In the genomic region with DNA sequence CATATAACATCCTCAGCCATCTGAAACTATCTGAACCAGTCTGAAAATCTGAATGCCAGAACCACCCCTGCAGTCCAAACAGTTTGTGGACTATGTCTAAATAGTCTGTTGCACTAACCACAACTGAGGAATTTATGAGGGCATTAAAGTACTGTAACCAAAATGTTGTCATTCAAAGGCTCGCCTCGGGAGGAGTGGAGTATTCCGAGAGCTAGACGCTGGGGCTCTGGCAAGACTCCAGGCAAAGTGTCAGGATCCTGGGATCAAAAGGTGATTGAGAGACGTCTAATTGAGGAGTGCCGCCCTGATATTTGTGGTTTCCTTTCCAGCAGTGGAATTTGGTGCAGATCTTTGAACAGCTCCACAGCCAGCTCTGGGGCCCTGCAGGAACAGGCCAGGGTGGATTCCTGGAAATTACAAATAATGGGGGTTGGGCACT, we compare ENCODE assay signal across 12 cellular contexts.
DNase-seq lines count a peak whose midpoint lies in the region; ATAC-seq and TF ChIP-seq lines count a peak whose summit lies in the region.
"Had no signal": no experiment of that assay in that cellular context is flagged by ENCODE, and none has a peak within 500 bp of the region (broad histone marks: within the 10 kb centered on the region; RNA-seq: fewer than 3 reads in every experiment).

No MANE protein-coding gene starts in this region.

- intact Hi-C loops in Caco-2 (cut with micrococcal nuclease; ENCODE audit: unreplicated experiment): no loop called here

- POLR2A ChIA-PET in Caco-2 (lab: Charles Lee): no interaction called here

- CTCF ChIA-PET in Caco-2 (lab: Charles Lee): no interaction called here

- H3K9me3 ChIP-seq in Caco-2 (no peaks in the 10 kb centered on the region), MG63 (no peaks in the 10 kb centered on the region)
- H3K9me3 ChIP-seq: heart left ventricle, psoas muscle had no signal

- DNase-seq in Caco-2 (peak; percentile 53 to 64), MG63 (peak; percentile 64), fibroblast of peridontal ligament (ENCODE audit: extremely low read depth) (peak; percentile 50), non-pigmented ciliary epithelial cell (ENCODE audit: low read depth) (peak; percentile 6), HuH-7 (ENCODE audit: low spot score) (no peak), NCI-H2171 treated with DMSO at 0.1 percent for 48 hours (lab: John Stamatoyannopoulos, UW) (no peak)
- no peak for DNase-seq in activated naive CD8-positive, alpha-beta T cell treated with anti-CD3 and anti-CD28 coated beads, Interleukin-2, amount 50 U/mL, for 24 hours
- DNase-seq in activated T-cell treated with anti-CD3 and anti-CD28 coated beads, Interleukin-2, amount 50 U/mL, for 48 hours: no peak
- DNase-seq: COR-L47, psoas muscle had no signal

- no peaks in the 10 kb centered on the region for H3K36me3 Mint-ChIP-seq in Caco-2 (ENCODE audit: insufficient read depth, unreplicated experiment)
- H3K36me3 Mint-ChIP-seq in activated naive CD8-positive, alpha-beta T cell treated with anti-CD3 and anti-CD28 coated beads, Interleukin-2, amount 50 U/mL, for 24 hours (ENCODE audit: low read depth): no peaks in the 10 kb centered on the region
- H3K36me3 Mint-ChIP-seq: brain had no signal

- no TSS peak for BruUV-seq in Caco-2 (replicated peaks; lab: Mats Ljungman, UMichigan)

- H3K4me1 ChIP-seq in Caco-2: no peaks in the 10 kb centered on the region
- H3K4me1 ChIP-seq: psoas muscle had no signal

- H3K4me3 Mint-ChIP-seq in Caco-2 (ENCODE audit: unreplicated experiment): peak overlapping the region; percentile 52
- no peak overlapping the region for H3K4me3 Mint-ChIP-seq in activated naive CD8-positive, alpha-beta T cell treated with anti-CD3 and anti-CD28 coated beads, Interleukin-2, amount 50 U/mL, for 24 hours
- H3K4me3 Mint-ChIP-seq: brain had no signal

- H3K27me3 Mint-ChIP-seq in Caco-2 (ENCODE audit: insufficient read depth, unreplicated experiment): no peaks in the 10 kb centered on the region
- H3K27me3 Mint-ChIP-seq in activated naive CD8-positive, alpha-beta T cell treated with anti-CD3 and anti-CD28 coated beads, Interleukin-2, amount 50 U/mL, for 24 hours: no peaks in the 10 kb centered on the region
- H3K27me3 Mint-ChIP-seq: brain had no signal

- H3K27me3 ChIP-seq in Caco-2 (replicated peaks; ENCODE audit: control insufficient read depth, insufficient read depth, low read length) (no peaks in the 10 kb centered on the region), MG63 (no peaks in the 10 kb centered on the region)
- H3K27me3 ChIP-seq: heart left ventricle had no signal

- no peaks in the 10 kb centered on the region for H3K9me3 Mint-ChIP-seq in Caco-2 (ENCODE audit: unreplicated experiment)
- H3K9me3 Mint-ChIP-seq in activated naive CD8-positive, alpha-beta T cell treated with anti-CD3 and anti-CD28 coated beads, Interleukin-2, amount 50 U/mL, for 24 hours: peaks cover 5% of the 10 kb centered on the region
- H3K9me3 Mint-ChIP-seq: brain had no signal

- TF ChIP-seq CTCF in Caco-2 (IDR thresholded peaks at IDR 0.05; ENCODE audit: insufficient read depth in 1 of 2, low read depth in 1 of 2, low read length in 1 of 2, severe bottlenecking in 1 of 2, unreplicated experiment in 1 of 2): no peak

- H3K4me3 ChIP-seq in Caco-2 (ENCODE audit: low read depth, low read length) (no peak overlapping the region), MG63 (no peak overlapping the region)
- H3K4me3 ChIP-seq: heart left ventricle, psoas muscle had no signal

- peak overlapping the region; percentile 89 for H3K27ac Mint-ChIP-seq in Caco-2 (ENCODE audit: unreplicated experiment)
- H3K27ac Mint-ChIP-seq in activated naive CD8-positive, alpha-beta T cell treated with anti-CD3 and anti-CD28 coated beads, Interleukin-2, amount 50 U/mL, for 24 hours: no peak overlapping the region
- H3K27ac Mint-ChIP-seq: brain had no signal

- H3K36me3 ChIP-seq in Caco-2 (ENCODE audit: control insufficient read depth, insufficient read depth, low read length) (no peaks in the 10 kb centered on the region), MG63 (no peaks in the 10 kb centered on the region)
- H3K36me3 ChIP-seq: heart left ventricle had no signal

- H3K4me1 Mint-ChIP-seq in Caco-2 (ENCODE audit: low read depth, unreplicated experiment): no peaks in the 10 kb centered on the region
- no peaks in the 10 kb centered on the region for H3K4me1 Mint-ChIP-seq in activated naive CD8-positive, alpha-beta T cell treated with anti-CD3 and anti-CD28 coated beads, Interleukin-2, amount 50 U/mL, for 24 hours

- no peak for ATAC-seq in activated naive CD8-positive, alpha-beta T cell treated with anti-CD3 and anti-CD28 coated beads, Interleukin-2, amount 50 U/mL, for 24 hours
- ATAC-seq: psoas muscle had no signal

Comparison
In these comparisons a context has a peak if more than half of its experiments do, and no peak if none do; other contexts are left out.
1. DNase-seq: peak in Caco-2 (2 of 2), MG63 (single experiment), fibroblast of peridontal ligament (single experiment) and non-pigmented ciliary epithelial cell (single experiment); none in HuH-7 (single experiment), activated naive CD8-positive, alpha-beta T cell treated with anti-CD3 and anti-CD28 coated beads, Interleukin-2, amount 50 U/mL, for 24 hours (single experiment), NCI-H2171 treated with DMSO at 0.1 percent for 48 hours (single experiment) and activated T-cell treated with anti-CD3 and anti-CD28 coated beads, Interleukin-2, amount 50 U/mL, for 48 hours (0 of 2).